21 cellular contexts compared by ENCODE assay signal in genomic region chr16:10858203-10858602, GRCh38. TPM values are rescaled to one million over a fixed set of nuclear protein-coding genes. Genes with fewer than 3 reads are reported as not detected.
A peak's percentile ranks its signal among the peaks of the same experiment; 100 is the strongest.
DNase-seq lines count a peak whose midpoint lies in the region; ATAC-seq and TF ChIP-seq lines count a peak whose summit lies in the region.
"Had no signal": no experiment of that assay in that cellular context is flagged by ENCODE, and none has a peak within 500 bp of the region (broad histone marks: within the 10 kb centered on the region; RNA-seq: fewer than 3 reads in every experiment).

No MANE protein-coding gene starts in this region.

- peak; percentile 78 for ATAC-seq in mucosa of descending colon
- no peak for ATAC-seq in stimulated activated memory B cell treated with anti-CD40 and anti-IgM and Interleukin-4, amounts not matched to agents 10 μg/mL and 1 μg/mL and 100 μg/mL, for 72 hours
- ATAC-seq in activated CD4-positive, alpha-beta T cell treated with anti-CD3 and anti-CD28 coated beads for 36 hours, result no peak
- ATAC-seq: A549, GM12878 had no signal

- H3K4me2 ChIP-seq in mammary epithelial cell (ENCODE audit: insufficient read depth, low read depth, low read length), result no peak overlapping the region
- H3K4me2 ChIP-seq: A549, BLaER1 had no signal

- 83% methylated on average over 1 of the region's 1 CpG for WGBS in mammary epithelial cell (ENCODE audit: low coverage, missing lambda C conversion rate)

- no peak overlapping the region for H3K27ac ChIP-seq in mammary epithelial cell (ENCODE audit: insufficient read depth, low read depth, low read length)
- H3K27ac ChIP-seq: 22Rv1, A549, BLaER1 had no signal

- H3K79me2 ChIP-seq in mammary epithelial cell (ENCODE audit: insufficient read depth, low read length), result no peaks in the 10 kb centered on the region

- intact Hi-C loops in MCF 10A (cut with micrococcal nuclease), result no loop called here
- intact Hi-C loops in mammary epithelial cell (cut with micrococcal nuclease), result no loop called here
- intact Hi-C loops in mucosa of descending colon (cut with DNase I, micrococcal nuclease), result no loop called here
- intact Hi-C loops in activated CD4-positive, alpha-beta T cell treated with anti-CD3 and anti-CD28 coated beads for 36 hours (cut with DNase I, micrococcal nuclease), result no loop called here

- H3K27ac Mint-ChIP-seq in MCF 10A (ENCODE audit: low read depth, unreplicated experiment), result peak overlapping the region; percentile 10
- H3K27ac Mint-ChIP-seq in stimulated activated memory B cell treated with anti-CD40 and anti-IgM and Interleukin-4, amounts not matched to agents 10 μg/mL and 1 μg/mL and 100 μg/mL, for 72 hours, result peak overlapping the region; percentile 71
- no peak overlapping the region for H3K27ac Mint-ChIP-seq in activated CD4-positive, alpha-beta T cell treated with anti-CD3 and anti-CD28 coated beads for 36 hours
- H3K27ac Mint-ChIP-seq: CD14-positive monocyte; CD4-positive, alpha-beta memory T cell; H9 had no signal

- H3K4me1 ChIP-seq in mammary epithelial cell (ENCODE audit: insufficient read depth, low read length) (peaks cover 22% of the 10 kb centered on the region), mucosa of descending colon (ENCODE audit: low read depth) (no peaks in the 10 kb centered on the region)
- H3K4me1 ChIP-seq: A549 had no signal

- BruUV-seq in MCF 10A (replicated peaks; lab: Mats Ljungman, UMichigan) (no TSS peak), mammary epithelial cell (replicated peaks; lab: Mats Ljungman, UMichigan) (no TSS peak)

- H3K27me3 Mint-ChIP-seq in MCF 10A (ENCODE audit: insufficient read depth, unreplicated experiment), result no peaks in the 10 kb centered on the region
- no peaks in the 10 kb centered on the region for H3K27me3 Mint-ChIP-seq in stimulated activated memory B cell treated with anti-CD40 and anti-IgM and Interleukin-4, amounts not matched to agents 10 μg/mL and 1 μg/mL and 100 μg/mL, for 72 hours
- H3K27me3 Mint-ChIP-seq in activated CD4-positive, alpha-beta T cell treated with anti-CD3 and anti-CD28 coated beads for 36 hours, result peaks cover 7% of the 10 kb centered on the region

- H2AFZ ChIP-seq in mammary epithelial cell (ENCODE audit: low read depth, low read length), result no peak overlapping the region

- H3K27me3 ChIP-seq in mammary epithelial cell (ENCODE audit: insufficient read depth, low read length), result no peaks in the 10 kb centered on the region
- H3K27me3 ChIP-seq: BLaER1 had no signal

- H3K9me3 ChIP-seq in mammary epithelial cell (replicated peaks; ENCODE audit: insufficient read depth, low read length), result no peaks in the 10 kb centered on the region
- no peaks in the 10 kb centered on the region for H3K9me3 ChIP-seq in mucosa of descending colon
- H3K9me3 ChIP-seq: A549 had no signal

- TF ChIP-seq CTCF in MCF 10A (IDR thresholded peaks at IDR 0.05; ENCODE audit: unreplicated experiment) (no peak), mammary epithelial cell (conservative IDR thresholded peaks at IDR 0.05 in 1 of 2, IDR thresholded peaks at IDR 0.05 in 1 of 2; ENCODE audit: extremely low read depth in 1 of 2, insufficient read depth in 1 of 2, low read depth in 1 of 2, low read length in 2 of 2) (no peak), mucosa of descending colon (IDR thresholded peaks at IDR 0.05) (no peak)

- peaks cover 10% of the 10 kb centered on the region for H3K9me3 Mint-ChIP-seq in MCF 10A (ENCODE audit: unreplicated experiment)
- H3K9me3 Mint-ChIP-seq in stimulated activated memory B cell treated with anti-CD40 and anti-IgM and Interleukin-4, amounts not matched to agents 10 μg/mL and 1 μg/mL and 100 μg/mL, for 72 hours, result peaks cover 9% of the 10 kb centered on the region
- no peaks in the 10 kb centered on the region for H3K9me3 Mint-ChIP-seq in activated CD4-positive, alpha-beta T cell treated with anti-CD3 and anti-CD28 coated beads for 36 hours (ENCODE audit: low read depth)

- H3K4me3 ChIP-seq in mammary epithelial cell (replicated peaks in 1 of 3; ENCODE audit: insufficient read depth in 1 of 3, low read depth in 2 of 3, low read length in 3 of 3) (no peak overlapping the region), mucosa of descending colon (no peak overlapping the region)
- H3K4me3 ChIP-seq: A549, BLaER1, GM12878 had no signal

- no peaks in the 10 kb centered on the region for H4K20me1 ChIP-seq in mammary epithelial cell (ENCODE audit: insufficient read depth, low read length)
- H4K20me1 ChIP-seq: BLaER1 had no signal

- H3K36me3 ChIP-seq in mammary epithelial cell (ENCODE audit: insufficient read depth, low read length) (no peaks in the 10 kb centered on the region), mucosa of descending colon (ENCODE audit: low read depth) (no peaks in the 10 kb centered on the region)
- H3K36me3 ChIP-seq: BLaER1 had no signal

- H3K36me3 Mint-ChIP-seq in MCF 10A (ENCODE audit: insufficient read depth, unreplicated experiment), result no peaks in the 10 kb centered on the region
- H3K36me3 Mint-ChIP-seq in stimulated activated memory B cell treated with anti-CD40 and anti-IgM and Interleukin-4, amounts not matched to agents 10 μg/mL and 1 μg/mL and 100 μg/mL, for 72 hours, result peaks cover 20% of the 10 kb centered on the region
- no peaks in the 10 kb centered on the region for H3K36me3 Mint-ChIP-seq in activated CD4-positive, alpha-beta T cell treated with anti-CD3 and anti-CD28 coated beads for 36 hours (ENCODE audit: low read depth)
- H3K36me3 Mint-ChIP-seq: CD4-positive, alpha-beta memory T cell had no signal

- no peak overlapping the region for H3K9ac ChIP-seq in mammary epithelial cell (ENCODE audit: insufficient read depth, low read length)
- H3K9ac ChIP-seq: BLaER1 had no signal

- no peak overlapping the region for H3K4me3 Mint-ChIP-seq in MCF 10A (ENCODE audit: unreplicated experiment)
- no peak overlapping the region for H3K4me3 Mint-ChIP-seq in stimulated activated memory B cell treated with anti-CD40 and anti-IgM and Interleukin-4, amounts not matched to agents 10 μg/mL and 1 μg/mL and 100 μg/mL, for 72 hours
- H3K4me3 Mint-ChIP-seq in activated CD4-positive, alpha-beta T cell treated with anti-CD3 and anti-CD28 coated beads for 36 hours, result no peak overlapping the region
- H3K4me3 Mint-ChIP-seq: CD14-positive monocyte; CD4-positive, alpha-beta memory T cell; H9 had no signal

- CTCF ChIA-PET in MCF 10A (lab: Yijun Ruan, JAX) (no interaction called here), mammary epithelial cell (lab: Charles Lee; ENCODE audit: low non-redundant PET) (no interaction called here)
- CTCF ChIA-PET in activated CD4-positive, alpha-beta T cell treated with anti-CD3 and anti-CD28 coated beads for 36 hours (lab: Charles Lee), result interaction anchor here (0.6 to 0.9 kb wide), 2 partner anchors 13 to 821 kb away, joined by 3 read pairs; no protein-coding TSS in a partner anchor

- in situ Hi-C loops in mammary epithelial cell (cut with MboI; ENCODE audit: low sequenced_read_pairs in 2 of 2), result no loop called here

- POLR2A ChIA-PET in MCF 10A (lab: Yijun Ruan, JAX), result no interaction called here
- POLR2A ChIA-PET in activated CD4-positive, alpha-beta T cell treated with anti-CD3 and anti-CD28 coated beads for 36 hours (lab: Charles Lee), result no interaction called here

- dilution Hi-C loops in mammary epithelial cell (cut with HindIII; ENCODE audit: low sequenced_read_pairs), result no loop called here

- no peak for DNase-seq in MCF 10A (ENCODE audit: unreplicated experiment)
- no peak for DNase-seq in mammary epithelial cell
- DNase-seq in mucosa of descending colon, result no peak
- no peak for DNase-seq in stimulated activated CD4-positive, alpha-beta T cell treated with anti-CD3 and anti-CD28 coated beads, Interleukin-4, amount 100 ng/mL, for 1 hour
- no peak for DNase-seq in NCI-H2171 (lab: John Stamatoyannopoulos, UW)
- no peak for DNase-seq in activated CD4-positive, alpha-beta T cell treated with anti-CD3 and anti-CD28 coated beads for 36 hours
- DNase-seq: AML-193; Calu3; CD4-positive, alpha-beta memory T cell; DMS53; DND-41; EL; H9; IMR-90 had no signal

- peaks cover 40% of the 10 kb centered on the region for H3K4me1 Mint-ChIP-seq in MCF 10A (ENCODE audit: insufficient read depth, unreplicated experiment)
- H3K4me1 Mint-ChIP-seq in stimulated activated memory B cell treated with anti-CD40 and anti-IgM and Interleukin-4, amounts not matched to agents 10 μg/mL and 1 μg/mL and 100 μg/mL, for 72 hours, result peaks cover 37% of the 10 kb centered on the region
- H3K4me1 Mint-ChIP-seq in activated CD4-positive, alpha-beta T cell treated with anti-CD3 and anti-CD28 coated beads for 36 hours, result peaks cover 8% of the 10 kb centered on the region
- H3K4me1 Mint-ChIP-seq: H9 had no signal

RNA-seq across cellular contexts. Expression of gene CIITA, which starts 18.8 kb away (rescaled TPM):
- 0.12 TPM in 1 of 2 replicates, not detected in the other for total RNA-seq in MCF 10A (2022)
- under 1 TPM; 0.17 to 0.35 TPM for total RNA-seq in mammary epithelial cell
- polyA plus RNA-seq in mammary epithelial cell, result 0.05 TPM
- polyA minus RNA-seq in mammary epithelial cell, result not detected
- total RNA-seq in mucosa of descending colon, result 10 to 100 TPM in 1 of 3 donors, 1 to 10 TPM in 2; 5.8 to 16.0 (median 9.1) TPM
- total RNA-seq in activated CD4-positive, alpha-beta T cell treated with anti-CD3 and anti-CD28 coated beads for 36 hours, result 1 to 10 TPM in 1 of 2 experiments, under 1 TPM in 1; 0.87 to 1.4 TPM
- total RNA-seq: G401, H9, IMR-90 had no signal

RNA-seq across cellular contexts. Expression of gene TVP23A, which starts 39.6 kb away (rescaled TPM):
- total RNA-seq in MCF 10A (2022) (not detected in 2 replicates), mammary epithelial cell (not detected), mucosa of descending colon (under 1 TPM in 2 of 3 donors, not detected in 1; 0.14 to 0.60 TPM)
- polyA plus RNA-seq in mammary epithelial cell, result not detected
- not detected for polyA minus RNA-seq in mammary epithelial cell
- total RNA-seq in activated CD4-positive, alpha-beta T cell treated with anti-CD3 and anti-CD28 coated beads for 36 hours, result under 1 TPM in 1 of 2 experiments, not detected in 1; 0.09 TPM
- total RNA-seq: CD4-positive, alpha-beta memory T cell; G401; IMR-90 had no signal
- polyA plus RNA-seq: IMR-90 had no signal
